Comparison of ENCODE assay signal across 9 cellular contexts in genomic region chr16:2560798-2561133, GRCh38. TPM values are rescaled to one million over a fixed set of nuclear protein-coding genes. Genes with fewer than 3 reads are reported as not detected.
A peak's percentile ranks its signal among the peaks of the same experiment; 100 is the strongest.
DNase-seq lines count a peak whose midpoint lies in the region; ATAC-seq and TF ChIP-seq lines count a peak whose summit lies in the region.
"Not testable (repeated sequence)": the region's sequence is repeated elsewhere in the genome, so short reads cannot be mapped to it uniquely, and the experiment has no call there.
"Had no signal": no experiment of that assay in that cellular context is flagged by ENCODE, and none has a peak within 500 bp of the region (broad histone marks: within the 10 kb centered on the region; RNA-seq: fewer than 3 reads in every experiment).

No MANE protein-coding gene starts in this region.

- not testable (repeated sequence) for H3K4me3 Mint-ChIP-seq in CD4-positive, CD25-positive, alpha-beta regulatory T cell; activated naive CD8-positive, alpha-beta T cell treated with anti-CD3 and anti-CD28 coated beads for 36 hours; nephron progenitor cell

- DNase-seq in CD4-positive, CD25-positive, alpha-beta regulatory T cell: peak in 2 of 3 donors; percentile 39 to 65
- DNase-seq in activated CD4-positive, alpha-beta T cell treated with anti-CD3 and anti-CD28 coated beads for 4 hours: peak; percentile 46 to 58
- peak; percentile 73 for DNase-seq in activated naive CD8-positive, alpha-beta T cell treated with anti-CD3 and anti-CD28 coated beads for 36 hours
- DNase-seq in foreskin keratinocyte: not testable (repeated sequence)
- DNase-seq in nephron progenitor cell: peak; percentile 79
- DNase-seq in stimulated activated CD8-positive, alpha-beta memory T cell treated with anti-CD3 and anti-CD28 coated beads, Interleukin-12 subunit alpha, Interleukin-12 subunit beta, amount 100 ng/mL, for 1 hour (ENCODE audit: low read depth): peak; percentile 39

- H3K36me3 ChIP-seq in CD4-positive, CD25-positive, alpha-beta regulatory T cell (ENCODE audit: control insufficient read depth, insufficient read depth, low read length): not testable (repeated sequence)

- H3K27ac Mint-ChIP-seq in CD4-positive, CD25-positive, alpha-beta regulatory T cell; activated naive CD8-positive, alpha-beta T cell treated with anti-CD3 and anti-CD28 coated beads for 36 hours; nephron progenitor cell: not testable (repeated sequence)

- not testable (repeated sequence) for TF ChIP-seq CTCF in foreskin keratinocyte (conservative IDR thresholded peaks at IDR 0.05)
- peak; percentile 40 for TF ChIP-seq CTCF in nephron progenitor cell (IDR thresholded peaks at IDR 0.05)

- H3K4me1 Mint-ChIP-seq in CD4-positive, CD25-positive, alpha-beta regulatory T cell; activated naive CD8-positive, alpha-beta T cell treated with anti-CD3 and anti-CD28 coated beads for 36 hours; nephron progenitor cell: not testable (repeated sequence)

- H3K27me3 ChIP-seq in CD4-positive, CD25-positive, alpha-beta regulatory T cell (ENCODE audit: control insufficient read depth, insufficient read depth, low read length); foreskin keratinocyte: not testable (repeated sequence)

- not testable (repeated sequence) for H3K9me3 Mint-ChIP-seq in CD4-positive, CD25-positive, alpha-beta regulatory T cell; activated naive CD8-positive, alpha-beta T cell treated with anti-CD3 and anti-CD28 coated beads for 36 hours; nephron progenitor cell

- peak; percentile 87 to 88 for ATAC-seq in CD4-positive, CD25-positive, alpha-beta regulatory T cell (ENCODE audit: low read depth in 2 of 2)
- ATAC-seq in GM19467 (IDR thresholded peaks at IDR 0.05; ENCODE audit: unreplicated experiment): peak; percentile 63
- ATAC-seq in HG03432 (IDR thresholded peaks at IDR 0.05; ENCODE audit: unreplicated experiment): peak; percentile 53
- peak; percentile 78 for ATAC-seq in foreskin keratinocyte

- not testable (repeated sequence) for H3K4me3 ChIP-seq in CD4-positive, CD25-positive, alpha-beta regulatory T cell (ENCODE audit: low read depth, low read length)

- not testable (repeated sequence) for H3K9me3 ChIP-seq in CD4-positive, CD25-positive, alpha-beta regulatory T cell (ENCODE audit: control insufficient read depth in 2 of 2, low read length in 2 of 2)

- not testable (repeated sequence) for H3K4me1 ChIP-seq in CD4-positive, CD25-positive, alpha-beta regulatory T cell (ENCODE audit: control insufficient read depth, insufficient read depth, low read length, poor library complexity, severe bottlenecking); foreskin keratinocyte

- H3K36me3 Mint-ChIP-seq in CD4-positive, CD25-positive, alpha-beta regulatory T cell; activated naive CD8-positive, alpha-beta T cell treated with anti-CD3 and anti-CD28 coated beads for 36 hours; nephron progenitor cell (ENCODE audit: low read depth): not testable (repeated sequence)

- H3K27me3 Mint-ChIP-seq in CD4-positive, CD25-positive, alpha-beta regulatory T cell; activated naive CD8-positive, alpha-beta T cell treated with anti-CD3 and anti-CD28 coated beads for 36 hours; nephron progenitor cell (ENCODE audit: low read depth, poor library complexity): not testable (repeated sequence)

- H3K27ac ChIP-seq in CD4-positive, CD25-positive, alpha-beta regulatory T cell (ENCODE audit: insufficient read depth, low read length, poor library complexity, severe bottlenecking); foreskin keratinocyte: not testable (repeated sequence)

RNA-seq across cellular contexts. Expression of gene PDPK1, which starts 22.9 kb away (rescaled TPM):
- total RNA-seq in CD4-positive, CD25-positive, alpha-beta regulatory T cell: 57.4 TPM
- 10 to 100 TPM; 28.0 to 33.7 (median 30.2) TPM for polyA plus RNA-seq in CD4-positive, CD25-positive, alpha-beta regulatory T cell
- 10 to 100 TPM; 36.5 to 42.2 TPM for total RNA-seq in activated naive CD8-positive, alpha-beta T cell treated with anti-CD3 and anti-CD28 coated beads for 36 hours
- 17.6 and 19.4 TPM in 2 replicates for total RNA-seq in foreskin keratinocyte
- 4.2 and 4.7 TPM in 2 replicates for polyA plus RNA-seq in foreskin keratinocyte

RNA-seq across cellular contexts. Expression of gene CEMP1, which starts 29.6 kb away (rescaled TPM):
- total RNA-seq in CD4-positive, CD25-positive, alpha-beta regulatory T cell: 0.27 TPM
- 1 to 10 TPM; 3.0 to 3.8 (median 3.7) TPM for polyA plus RNA-seq in CD4-positive, CD25-positive, alpha-beta regulatory T cell
- not detected for total RNA-seq in activated naive CD8-positive, alpha-beta T cell treated with anti-CD3 and anti-CD28 coated beads for 36 hours
- not detected in 2 replicates for total RNA-seq in foreskin keratinocyte
- polyA plus RNA-seq in foreskin keratinocyte: not detected in 2 replicates
- total RNA-seq: SJCRH30 had no signal

RNA-seq across cellular contexts. Expression of gene AMDHD2, which starts 40.6 kb away (rescaled TPM):
- total RNA-seq in CD4-positive, CD25-positive, alpha-beta regulatory T cell: 239 TPM
- 10 to 100 TPM; 18.3 to 19.5 (median 18.7) TPM for polyA plus RNA-seq in CD4-positive, CD25-positive, alpha-beta regulatory T cell
- 10 to 100 TPM; 34.6 to 35.4 TPM for total RNA-seq in activated naive CD8-positive, alpha-beta T cell treated with anti-CD3 and anti-CD28 coated beads for 36 hours
- total RNA-seq in foreskin keratinocyte: 19.0 and 20.5 TPM in 2 replicates
- polyA plus RNA-seq in foreskin keratinocyte: 17.5 and 20.7 TPM in 2 replicates

RNA-seq across cellular contexts. Expression of gene ATP6V0C, which starts 47.0 kb away (rescaled TPM):
- total RNA-seq in CD4-positive, CD25-positive, alpha-beta regulatory T cell: 188 TPM
- polyA plus RNA-seq in CD4-positive, CD25-positive, alpha-beta regulatory T cell: 10 to 100 TPM; 62.1 to 83.4 (median 68.6) TPM
- total RNA-seq in activated naive CD8-positive, alpha-beta T cell treated with anti-CD3 and anti-CD28 coated beads for 36 hours: 100 to 1,000 TPM; 124 to 125 TPM
- total RNA-seq in foreskin keratinocyte: 69.8 and 73.3 TPM in 2 replicates
- polyA plus RNA-seq in foreskin keratinocyte: 213 and 228 TPM in 2 replicates
